27 cellular contexts compared by ENCODE assay signal in genomic region chr1:247336390-247336789, GRCh38. TPM values are rescaled to one million over a fixed set of nuclear protein-coding genes. Genes with fewer than 3 reads are reported as not detected.
DNase-seq lines count a peak whose midpoint lies in the region; ATAC-seq, FAIRE-seq and TF ChIP-seq lines count a peak whose summit lies in the region.
"Had no signal": no experiment of that assay in that cellular context is flagged by ENCODE, and none has a peak within 500 bp of the region (broad histone marks: within the 10 kb centered on the region; RNA-seq: fewer than 3 reads in every experiment).

No MANE protein-coding gene starts in this region.

- H3K4me1 ChIP-seq in HepG2 (ENCODE audit: insufficient read depth, low read length) (peaks cover 44% of the 10 kb centered on the region), right lobe of liver (peaks cover 0 to 2% (median 0%) of the 10 kb centered on the region in 4 donors), H1 (replicated peaks in 1 of 4; ENCODE audit: control insufficient read depth in 3 of 4, insufficient read depth in 4 of 4, low read length in 3 of 4) (peaks cover 15 to 39% (median 23%) of the 10 kb centered on the region in 4 experiments), kidney (ENCODE audit: control insufficient read depth in 1 of 2, insufficient read depth in 1 of 2, low read depth in 1 of 2, low read length in 2 of 2) (no peaks in the 10 kb centered on the region)

- peaks cover 19% of the 10 kb centered on the region; the same call in 1 of the 2 replicates for H3K79me1 ChIP-seq in H1 (ENCODE audit: low read depth, low read length)

- TF ChIP-seq POLR2A in HepG2 (IDR thresholded peaks at IDR 0.05; ENCODE audit: insufficient read depth in 1 of 2, low read depth in 2 of 2, low read length in 2 of 2) (no peak), right lobe of liver (IDR thresholded peaks at IDR 0.05) (no peak), H1 (IDR thresholded peaks at IDR 0.05; ENCODE audit: control extremely low read depth in 1 of 2, low read depth in 2 of 2, low read length in 2 of 2) (no peak; a peak in 2 of 3 replicates)

- H3K4me3 Mint-ChIP-seq in activated T-cell treated with anti-CD3 and anti-CD28 coated beads, Interleukin-2, amount 50 U/mL, for 72 hours = no peak overlapping the region
- H3K4me3 Mint-ChIP-seq: activated CD8-positive, alpha-beta T cell treated with anti-CD3 and anti-CD28 coated beads for 36 hours; endodermal cell; stimulated activated naive CD8-positive, alpha-beta T cell treated with anti-CD3 and anti-CD28 coated beads, Interleukin-15, Interleukin-2, amounts not matched to agents 100 ng/mL and 50 ng/mL, for 24 hours had no signal

- no peak overlapping the region for H3K9ac ChIP-seq in HepG2 (ENCODE audit: insufficient read depth, low read depth, low read length)
- H3K9ac ChIP-seq in H1 (replicated peaks in 1 of 4; ENCODE audit: extremely low read depth in 1 of 4, low read depth in 3 of 4, low read length in 3 of 4) = no peak overlapping the region
- no peak overlapping the region for H3K9ac ChIP-seq in kidney (ENCODE audit: low read length in 2 of 2)
- H3K9ac ChIP-seq: BLaER1 treated with 17β-estradiol and CSF1 and Interleukin-3, amounts not matched to agents 10 nM and 100 nM had no signal

- intact Hi-C loops in HepG2 (cut with micrococcal nuclease; ENCODE audit: unreplicated experiment) = no loop called here
- intact Hi-C loops in right lobe of liver (cut with DNase I) = no loop called here
- intact Hi-C loops in kidney (cut with DNase I) = no loop called here

- H3K4me3 ChIP-seq in HepG2 (replicated peaks in 1 of 3; ENCODE audit: insufficient read depth in 1 of 3, low read depth in 2 of 3, low read length in 3 of 3) (no peak overlapping the region), right lobe of liver (no peak overlapping the region), H1 (ENCODE audit: extremely low read depth in 1 of 4, insufficient read depth in 2 of 4, low read depth in 3 of 4, low read length in 4 of 4) (no peak overlapping the region), kidney (ENCODE audit: low read length in 2 of 2) (no peak overlapping the region)
- H3K4me3 ChIP-seq: A549; BLaER1 treated with 17β-estradiol and CSF1 and Interleukin-3, amounts not matched to agents 10 nM and 100 nM; coronary artery; right atrium auricular region; tibial nerve had no signal

- H2BK15ac ChIP-seq in H1 (ENCODE audit: low read length) = no peak overlapping the region

- no peak overlapping the region for H2AK5ac ChIP-seq in H1 (ENCODE audit: low read depth, low read length)

- ATAC-seq in HepG2 = no peak
- no peak for ATAC-seq in right lobe of liver
- ATAC-seq in stimulated activated naive CD8-positive, alpha-beta T cell treated with anti-CD3 and anti-CD28 coated beads, Interleukin-15, Interleukin-2, amounts not matched to agents 100 U/mL and 50 U/mL, for 24 hours = no peak
- no peak for ATAC-seq in HG03432 (IDR thresholded peaks at IDR 0.05; ENCODE audit: unreplicated experiment)
- ATAC-seq in activated T-cell treated with anti-CD3 and anti-CD28 coated beads, Interleukin-2, amount 50 U/mL, for 72 hours (replicated peaks in 1 of 2) = no peak
- ATAC-seq: A549; activated CD8-positive, alpha-beta T cell treated with anti-CD3 and anti-CD28 coated beads for 36 hours; HCT116 had no signal

- H3K27me3 ChIP-seq in HepG2 (ENCODE audit: control insufficient read depth in 1 of 2, insufficient read depth in 2 of 2, low read length in 2 of 2) (no peaks in the 10 kb centered on the region), right lobe of liver (no peaks in the 10 kb centered on the region), H1 (replicated peaks in 1 of 4; ENCODE audit: control insufficient read depth in 3 of 4, extremely low read depth in 1 of 4, insufficient read depth in 3 of 4, low read length in 3 of 4) (no peaks in the 10 kb centered on the region)
- H3K27me3 ChIP-seq: BLaER1 treated with 17β-estradiol and CSF1 and Interleukin-3, amounts not matched to agents 10 nM and 100 nM; right atrium auricular region; tibial nerve had no signal

- no peak overlapping the region for H2BK5ac ChIP-seq in H1 (ENCODE audit: low read depth, low read length)

- no peaks in the 10 kb centered on the region for H3K9me3 Mint-ChIP-seq in activated T-cell treated with anti-CD3 and anti-CD28 coated beads, Interleukin-2, amount 50 U/mL, for 72 hours
- H3K9me3 Mint-ChIP-seq: activated CD8-positive, alpha-beta T cell treated with anti-CD3 and anti-CD28 coated beads for 36 hours; endodermal cell; stimulated activated naive CD8-positive, alpha-beta T cell treated with anti-CD3 and anti-CD28 coated beads, Interleukin-15, Interleukin-2, amounts not matched to agents 100 ng/mL and 50 ng/mL, for 24 hours had no signal

- H2AFZ ChIP-seq in HepG2 (ENCODE audit: low read length) (no peak overlapping the region), H1 (ENCODE audit: low read length) (no peak overlapping the region)

- over 99% methylated on average over 7 of the region's 7 CpGs for WGBS in HepG2 (ENCODE audit: low lambda C conversion rate)
- 82% methylated on average over 3 of the region's 7 CpGs for WGBS in right lobe of liver (ENCODE audit: insufficient coverage, low coverage, low lambda C conversion rate, missing lambda C conversion rate)
- 89% methylated on average over 7 of the region's 7 CpGs; no CpG with 5 or more reads in 1 of the 2 experiments for WGBS in H1 (ENCODE audit: extremely low coverage in 1 of 2, insufficient coverage in 1 of 2, insufficient read length in 1 of 2, insufficient replicate concordance in 2 of 2, low coverage in 1 of 2, low lambda C conversion rate in 2 of 2, missing lambda C conversion rate in 1 of 2), 2 experiments

- H2BK120ac ChIP-seq in H1 (replicated peaks; ENCODE audit: low read depth, low read length) = no peak overlapping the region

- H4K91ac ChIP-seq in H1 (replicated peaks; ENCODE audit: insufficient read length, low read length) = no peak overlapping the region

- BruUV-seq in HepG2 (replicated peaks; lab: Mats Ljungman, UMichigan) = no TSS peak

- no peak overlapping the region for H3K23ac ChIP-seq in H1 (ENCODE audit: insufficient read length)

- TF ChIP-seq EP300 in HepG2 (IDR thresholded peaks at IDR 0.05; ENCODE audit: low read depth in 2 of 2, low read length in 2 of 2) = no peak
- no peak for TF ChIP-seq EP300 in HepG2 (CRISPR knock-in tag; IDR thresholded peaks at IDR 0.05; ENCODE audit: borderline replicate concordance)
- no peak for TF ChIP-seq EP300 in H1 (IDR thresholded peaks at IDR 0.05; ENCODE audit: borderline replicate concordance in 1 of 2, low read depth in 2 of 2, low read length in 2 of 2)

- peaks cover 5% of the 10 kb centered on the region for H3K79me2 ChIP-seq in HepG2 (ENCODE audit: insufficient read depth, low read length)
- H3K79me2 ChIP-seq in H1 (ENCODE audit: control insufficient read depth in 1 of 2, insufficient read depth in 2 of 2, low read length in 2 of 2) = peaks cover 7 to 76% of the 10 kb centered on the region in 2 experiments

- no peak overlapping the region for H4K5ac ChIP-seq in H1 (ENCODE audit: insufficient read length, low read depth, low read length)

- H4K8ac ChIP-seq in H1 (ENCODE audit: extremely low read depth, insufficient read depth, low read length) = no peak overlapping the region

- peaks cover 6% of the 10 kb centered on the region for H3K23me2 ChIP-seq in H1 (ENCODE audit: low read depth, low read length)

- H3K4me2 ChIP-seq in HepG2 (ENCODE audit: low read depth, low read length) = no peak overlapping the region
- peak overlapping the region in 1 of 2 experiments; percentile 86; a peak in 3 of 4 replicates for H3K4me2 ChIP-seq in H1 (ENCODE audit: insufficient read depth in 1 of 2, low read depth in 2 of 2, low read length in 2 of 2)
- H3K4me2 ChIP-seq: A549 had no signal

- H3K9me3 ChIP-seq in HepG2 (ENCODE audit: low read length) = no peaks in the 10 kb centered on the region
- H3K9me3 ChIP-seq in right lobe of liver = no peaks in the 10 kb centered on the region
- H3K9me3 ChIP-seq in H1 (ENCODE audit: insufficient read depth in 2 of 2, low read depth in 1 of 2, low read length in 1 of 2) = no peaks in the 10 kb centered on the region
- no peaks in the 10 kb centered on the region for H3K9me3 ChIP-seq in kidney (ENCODE audit: control insufficient read depth in 1 of 2, low read length in 2 of 2)
- H3K9me3 ChIP-seq: A549; BLaER1 treated with 17β-estradiol and CSF1 and Interleukin-3, amounts not matched to agents 10 nM and 100 nM; right atrium auricular region; tibial nerve had no signal

- FAIRE-seq in HepG2 (lab: Jason Lieb, UNC) (no peak), H1 (lab: Jason Lieb, UNC) (no peak), kidney (lab: Jason Lieb, UNC) (no peak)
- FAIRE-seq: A549 had no signal

- no peak overlapping the region for H3K14ac ChIP-seq in H1 (ENCODE audit: insufficient read length)

- no peaks in the 10 kb centered on the region for H3K27me3 Mint-ChIP-seq in activated T-cell treated with anti-CD3 and anti-CD28 coated beads, Interleukin-2, amount 50 U/mL, for 72 hours (ENCODE audit: low read depth)
- H3K27me3 Mint-ChIP-seq: activated CD8-positive, alpha-beta T cell treated with anti-CD3 and anti-CD28 coated beads for 36 hours; stimulated activated naive CD8-positive, alpha-beta T cell treated with anti-CD3 and anti-CD28 coated beads, Interleukin-15, Interleukin-2, amounts not matched to agents 100 ng/mL and 50 ng/mL, for 24 hours had no signal

- TF ChIP-seq RAD21 in HepG2 (CRISPR knock-in tag; IDR thresholded peaks at IDR 0.05) (no peak), H1 (IDR thresholded peaks at IDR 0.05 in 1 of 2, conservative IDR thresholded peaks at IDR 0.05 in 1 of 2; ENCODE audit: low read depth in 2 of 2, low read length in 2 of 2) (no peak)

- H2BK12ac ChIP-seq in H1 (ENCODE audit: low read depth, low read length) = no peak overlapping the region

- no peak for TF ChIP-seq CTCF in HepG2 (CRISPR knock-in tag; IDR thresholded peaks at IDR 0.05)
- no peak for TF ChIP-seq CTCF in right lobe of liver (IDR thresholded peaks at IDR 0.05)
- TF ChIP-seq CTCF in H1 (IDR thresholded peaks at IDR 0.05; ENCODE audit: control extremely low read depth in 1 of 3, insufficient read depth in 1 of 3, low read depth in 1 of 3, low read length in 3 of 3) = no peak
- no peak for TF ChIP-seq CTCF in kidney (IDR thresholded peaks at IDR 0.05; ENCODE audit: borderline replicate concordance, extremely low read depth, insufficient read depth)

- in situ Hi-C loops in HepG2 (cut with HindIII; ENCODE audit: extremely low pct_ligation_motif_present, low pct_unique_long_range_greater_than_20kb) = no loop called here

- no peak overlapping the region for H3K56ac ChIP-seq in H1 (replicated peaks; ENCODE audit: insufficient read length, low read depth, low read length)

- POLR2A ChIA-PET in HepG2 (lab: Yijun Ruan, JAX) (interaction anchor here (1.2 kb wide), 1 partner anchor 10 kb away, joined by 3 read pairs; no protein-coding TSS in a partner anchor), H1 (lab: Charles Lee; ENCODE audit: partially characterized antibody) (interaction anchor here (0.7 to 1.8 kb wide), 9 partner anchors 8 to 129 kb away, joined by 3 to 6 read pairs (median 4); no protein-coding TSS in a partner anchor)

- H3K36me3 ChIP-seq in HepG2 (replicated peaks in 1 of 2; ENCODE audit: control insufficient read depth in 1 of 2, insufficient read depth in 2 of 2, low read length in 2 of 2) = peaks cover 0 to 7% of the 10 kb centered on the region in 2 experiments; a peak in 1 of 5 replicates
- no peaks in the 10 kb centered on the region for H3K36me3 ChIP-seq in right lobe of liver
- peaks cover 4 to 13% (median 7%) of the 10 kb centered on the region in 4 experiments; a peak in 7 of 8 replicates for H3K36me3 ChIP-seq in H1 (ENCODE audit: control insufficient read depth in 2 of 4, insufficient read depth in 4 of 4, low read length in 3 of 4)
- peaks cover 0 to 2% of the 10 kb centered on the region in 2 donors for H3K36me3 ChIP-seq in kidney (ENCODE audit: control insufficient read depth in 1 of 2, insufficient read depth in 2 of 2, low read length in 2 of 2)
- H3K36me3 ChIP-seq: right atrium auricular region had no signal

- H3K36me3 Mint-ChIP-seq in activated T-cell treated with anti-CD3 and anti-CD28 coated beads, Interleukin-2, amount 50 U/mL, for 72 hours (ENCODE audit: insufficient read depth in 2 of 2) = no peaks in the 10 kb centered on the region

- CTCF ChIA-PET in HepG2 (lab: Yijun Ruan, JAX; ENCODE audit: low intra/inter-chr PET ratio, low total read pairs) (no interaction called here), H1 (lab: Charles Lee; ENCODE audit: partially characterized antibody) (interaction anchor here (0.9 to 1.3 kb wide), 2 partner anchors 36 to 193 kb away, joined by 3 to 5 read pairs; no protein-coding TSS in a partner anchor)

- no peak overlapping the region for H3K4ac ChIP-seq in H1 (replicated peaks; ENCODE audit: insufficient read length, low read depth, low read length)

- peaks cover 43% of the 10 kb centered on the region for H3K4me1 Mint-ChIP-seq in activated T-cell treated with anti-CD3 and anti-CD28 coated beads, Interleukin-2, amount 50 U/mL, for 72 hours (ENCODE audit: low read depth)

- H2BK20ac ChIP-seq in H1 (ENCODE audit: low read length) = no peak overlapping the region

- H3K27ac ChIP-seq in HepG2 (ENCODE audit: extremely low read length, insufficient read depth, low read length) = no peak overlapping the region
- no peak overlapping the region for H3K27ac ChIP-seq in right lobe of liver
- H3K27ac ChIP-seq in H1 (ENCODE audit: low read depth, low read length) = no peak overlapping the region
- no peak overlapping the region for H3K27ac ChIP-seq in kidney (ENCODE audit: low read depth in 2 of 2, low read length in 2 of 2)
- H3K27ac ChIP-seq: A549, coronary artery, right atrium auricular region had no signal

- H3K18ac ChIP-seq in H1 (ENCODE audit: extremely low read depth, low read length) = peak overlapping the region; percentile 3; the same call in 1 of the 2 replicates

- H3K27ac Mint-ChIP-seq in activated T-cell treated with anti-CD3 and anti-CD28 coated beads, Interleukin-2, amount 50 U/mL, for 72 hours = no peak overlapping the region
- H3K27ac Mint-ChIP-seq: activated CD8-positive, alpha-beta T cell treated with anti-CD3 and anti-CD28 coated beads for 36 hours; endodermal cell; stimulated activated naive CD8-positive, alpha-beta T cell treated with anti-CD3 and anti-CD28 coated beads, Interleukin-15, Interleukin-2, amounts not matched to agents 100 ng/mL and 50 ng/mL, for 24 hours had no signal

- DNase-seq in HepG2 (ENCODE audit: low spot score) (no peak), right lobe of liver (no peak), NCI-H748 treated with DMSO at 0.1 percent for 48 hours (lab: John Stamatoyannopoulos, UW) (peak; percentile 47), H1 (ENCODE audit: low read depth in 1 of 2, low spot score in 2 of 2) (no peak), kidney (no peak)
- DNase-seq in stimulated activated naive CD8-positive, alpha-beta T cell treated with anti-CD3 and anti-CD28 coated beads, Interleukin-15, Interleukin-2, amounts not matched to agents 100 U/mL and 50 U/mL, for 24 hours = no peak
- no peak for DNase-seq in activated T-cell treated with anti-CD3 and anti-CD28 coated beads, Interleukin-2, amount 50 U/mL, for 72 hours
- DNase-seq: activated CD4-positive, CD25-positive, alpha-beta regulatory T cell treated with anti-CD3 and anti-CD28 coated beads, Interleukin-2, amount 50 U/mL, for 72 hours; activated gamma-delta T cell; activated T-cell treated with anti-CD3 and anti-CD28 coated beads for 4 hours; Calu3; NCI-H1048; NCI-H82; occipital lobe; SIG-M5; stimulated activated CD4-positive, alpha-beta T cell treated with anti-CD3 and anti-CD28 coated beads, Interleukin-12 subunit alpha, Interleukin-12 subunit beta, amount 100 ng/mL, for 4 hours; stimulated activated CD4-positive, alpha-beta T cell treated with anti-CD3 and anti-CD28 coated beads, Interleukin-4, amount 100 ng/mL, for 4 hours had no signal

- H4K20me1 ChIP-seq in HepG2 (ENCODE audit: insufficient read depth, low read length) (no peaks in the 10 kb centered on the region), H1 (replicated peaks in 1 of 2; ENCODE audit: control insufficient read depth in 1 of 2, insufficient read depth in 2 of 2, low read length in 2 of 2) (peaks cover 16 to 44% of the 10 kb centered on the region in 2 experiments)

RNA-seq across cellular contexts. Expression of gene ZNF496, which starts 4.7 kb away (rescaled TPM):
- 14.6 and 14.8 TPM in 2 replicates for total RNA-seq in HepG2 (2016; rRNA removed; fragmentation: Illumina TruSeq; extraction: Trizol)
- 3.5 and 3.9 TPM in 2 replicates for total RNA-seq in HepG2 (2016; cell fraction: cytosol; rRNA removed; fragmentation: Illumina TruSeq; extraction: Trizol; ENCODE audit: low read depth)
- total RNA-seq in HepG2 (2016; cell fraction: insoluble cytoplasmic fraction; rRNA removed; fragmentation: Illumina TruSeq; extraction: Trizol) = 12.9 and 14.4 TPM in 2 replicates
- total RNA-seq in HepG2 (2016; cell fraction: membrane; rRNA removed; fragmentation: Illumina TruSeq; extraction: Trizol) = 13.3 and 14.3 TPM in 2 replicates
- total RNA-seq in HepG2 (2016; cell fraction: nucleus; rRNA removed; fragmentation: Illumina TruSeq; extraction: Trizol) = 11.3 and 12.8 TPM in 2 replicates
- 18.6 and 21.4 TPM in 2 replicates for polyA plus RNA-seq in HepG2 (2011; rRNA removed)
- 18.6 and 21.4 TPM in 2 replicates for polyA plus RNA-seq in HepG2 (2011; cell fraction: cytosol; rRNA removed)
- polyA plus RNA-seq in HepG2 (2011; cell fraction: nucleus; rRNA removed) = 29.3 and 32.0 TPM in 2 replicates
- 13.6 and 16.7 TPM in 2 replicates for polyA plus RNA-seq in HepG2 (2012)
- polyA plus RNA-seq in HepG2 (2016; cell fraction: cytosol; fragmentation: Illumina TruSeq; extraction: Trizol; ENCODE audit: low read depth) = 2.4 and 3.2 TPM in 2 replicates
- 14.2 and 14.7 TPM in 2 replicates for polyA plus RNA-seq in HepG2 (2016; cell fraction: insoluble cytoplasmic fraction; fragmentation: Illumina TruSeq; extraction: Trizol; ENCODE audit: low read depth)
- 9.0 and 9.3 TPM in 2 replicates for polyA plus RNA-seq in HepG2 (2016; cell fraction: membrane; fragmentation: Illumina TruSeq; extraction: Trizol; ENCODE audit: low read depth)
- 17.5 and 19.9 TPM in 2 replicates for polyA plus RNA-seq in HepG2 (2016; cell fraction: nucleus; fragmentation: Illumina TruSeq; extraction: Trizol; ENCODE audit: insufficient read depth, low read depth)
- polyA minus RNA-seq in HepG2 (2011; rRNA and poly(A)+ RNA removed; ENCODE audit: low replicate concordance) = 45.1 and 57.4 TPM in 2 replicates
- polyA minus RNA-seq in HepG2 (2011; cell fraction: cytosol; rRNA and poly(A)+ RNA removed) = 20.3 and 20.7 TPM in 2 replicates
- 14.9 and 17.2 TPM in 2 replicates for polyA minus RNA-seq in HepG2 (2011; cell fraction: nucleus; rRNA and poly(A)+ RNA removed)
- 1 to 10 TPM; 3.7 to 5.8 (median 5.3) TPM for total RNA-seq in right lobe of liver
- total RNA-seq in H1 (2021; fragmentation: NEBNext Ultra II Directional; extraction: Animal tissue kit (Norgen Biotek cat#: 25700)) = 64.2 and 71.4 TPM in 2 replicates
- 27.9 and 37.9 TPM in 2 replicates for polyA plus RNA-seq in H1 (2011; rRNA removed)
- 42.8 TPM for polyA plus RNA-seq in H1 (2011; cell fraction: cytosol; rRNA removed)
- 51.4 TPM for polyA plus RNA-seq in H1 (2011; cell fraction: nucleus; rRNA removed)
- polyA plus RNA-seq in H1 (2012, experiment 1 of 2) = 31.0 to 41.1 TPM (median 37.4 TPM) in 4 replicates
- 31.9 TPM for polyA plus RNA-seq in H1 (2012, experiment 2 of 2)
- polyA plus RNA-seq in H1 (2013, experiment 1 of 2) = 25.3 TPM
- 25.6 TPM for polyA plus RNA-seq in H1 (2013, experiment 2 of 2)
- 67.6 and 73.6 TPM in 2 replicates for polyA minus RNA-seq in H1 (2011; rRNA and poly(A)+ RNA removed)
- 49.5 TPM for polyA minus RNA-seq in H1 (2011; cell fraction: cytosol; rRNA and poly(A)+ RNA removed)
- 46.4 TPM for polyA minus RNA-seq in H1 (2011; cell fraction: nucleus; rRNA and poly(A)+ RNA removed)
- total RNA-seq in kidney = 27.0 TPM
- polyA plus RNA-seq in kidney (ENCODE audit: insufficient read depth, low read depth, low replicate concordance) = 6.3 TPM
- total RNA-seq in activated T-cell treated with anti-CD3 and anti-CD28 coated beads, Interleukin-2, amount 50 U/mL, for 72 hours = 10 to 100 TPM; 29.7 to 32.9 TPM
